In the genomic region with DNA sequence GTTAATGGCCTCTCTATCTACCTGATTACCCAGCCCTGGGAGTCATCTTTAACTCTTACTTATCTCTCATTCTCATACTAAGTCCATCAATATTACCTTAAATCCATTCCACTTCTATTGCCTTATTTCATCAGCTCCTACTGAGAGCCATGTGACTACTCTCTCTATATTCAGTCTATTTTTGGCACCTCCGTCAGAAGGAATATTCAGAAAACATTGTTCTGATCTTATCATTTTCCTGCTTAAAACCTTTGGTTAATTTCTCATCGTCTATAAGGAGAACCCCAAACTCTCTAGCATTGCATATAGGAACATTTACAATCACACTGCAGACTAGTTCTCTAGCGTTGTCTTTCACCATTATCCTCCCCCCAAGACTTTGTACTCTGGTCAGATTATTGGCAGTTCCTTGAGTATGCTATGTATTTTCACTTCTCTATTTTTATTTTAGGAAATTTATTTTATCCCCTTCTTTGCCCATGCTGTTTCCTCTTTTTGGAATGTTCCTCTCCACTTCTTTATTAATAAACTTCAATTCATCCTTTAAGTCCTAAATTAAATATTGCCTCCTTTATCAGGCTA, we compare ENCODE assay signal across 16 cellular contexts. TPM values are rescaled to one million over a fixed set of nuclear protein-coding genes. Genes with fewer than 3 reads are reported as not detected.
"Had no signal": no experiment of that assay in that cellular context is flagged by ENCODE, and none has a peak within 500 bp of the region (broad histone marks: within the 10 kb centered on the region; RNA-seq: fewer than 3 reads in every experiment).

No MANE protein-coding gene starts in this region.

- H3K27ac ChIP-seq: psoas muscle, tibial nerve had no signal

- H3K36me3 ChIP-seq: tibial nerve had no signal

- DNase-seq: activated CD4-positive, alpha-beta T cell treated with anti-CD3 and anti-CD28 coated beads, Interleukin-2, amount 10 ng/mL, durations not matched to agents 7 days and 5 days; activated CD8-positive, alpha-beta T cell treated with anti-CD3 and anti-CD28 coated beads, Interleukin-2, amount 10 ng/mL, durations not matched to agents 7 days and 5 days; activated naive CD4-positive, alpha-beta T cell treated with Interleukin-2 at 50 U/mL for 16 hours; activated T-cell treated with anti-CD3 and anti-CD28 coated beads, Interleukin-2, amount 50 U/mL, for 24 hours; caudate nucleus; foreskin fibroblast; mesenchymal stem cell; mucosa of descending colon; naive B cell; psoas muscle; right cardiac atrium; stimulated activated CD4-positive, alpha-beta T cell treated with anti-CD3 and anti-CD28 coated beads, Interleukin-2, amount 100 ng/mL, for 48 hours had no signal

- H3K4me1 ChIP-seq: psoas muscle, tibial nerve had no signal

- H3K4me3 ChIP-seq: mucosa of descending colon, psoas muscle, tibial nerve had no signal

- H3K9me3 ChIP-seq: mucosa of descending colon, psoas muscle, tibial nerve had no signal

RNA-seq across cellular contexts. Expression of a gene that starts 27.1 kb away (rescaled TPM):
- total RNA-seq: activated CD4-positive, alpha-beta T cell treated with anti-CD3 and anti-CD28 coated beads, Interleukin-2, amount 10 ng/mL, durations not matched to agents 7 days and 5 days; activated CD8-positive, alpha-beta T cell treated with anti-CD3 and anti-CD28 coated beads, Interleukin-2, amount 10 ng/mL, durations not matched to agents 7 days and 5 days; activated T-helper 2 cell treated with anti-CD3 and anti-CD28 coated beads, Interferon-gamma antibody, Interleukin-2, Interleukin-4, amounts not matched to agents 10 μg/mL and 5 μg/mL and 100 μg/mL, durations not matched to agents 14 hours and 24 hours and 36 hours; dermis microvascular lymphatic vessel endothelial cell; glomerular endothelial cell had no signal
